In the genomic region with DNA sequence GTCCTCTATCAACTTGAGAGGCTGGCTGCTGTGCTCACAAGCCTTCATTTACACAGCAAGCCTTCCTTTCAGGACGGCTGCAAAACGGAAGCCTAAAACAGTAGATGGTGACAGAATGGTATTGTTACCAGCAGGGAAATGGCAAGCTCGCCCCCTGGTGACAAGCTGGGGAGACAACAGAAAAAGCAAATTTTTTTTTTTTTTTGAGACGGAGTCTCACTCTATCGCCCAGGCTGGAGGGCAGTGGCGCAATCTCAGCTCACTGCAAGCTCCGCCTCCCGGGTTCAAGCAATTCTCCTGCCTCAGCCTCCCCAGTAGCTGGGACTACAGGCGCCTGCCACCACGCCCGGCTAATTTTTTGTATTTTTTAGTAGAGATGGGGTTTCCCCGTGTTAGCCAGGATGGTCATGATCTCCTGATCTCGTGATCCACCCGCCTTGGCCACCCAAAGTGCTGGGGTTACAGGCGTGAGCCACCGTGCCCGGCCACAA, we compare ENCODE assay signal across 7 cellular contexts. TPM values are rescaled to one million over a fixed set of nuclear protein-coding genes. Genes with fewer than 3 reads are reported as not detected.
A peak's percentile ranks its signal among the peaks of the same experiment; 100 is the strongest.
DNase-seq lines count a peak whose midpoint lies in the region; ATAC-seq, FAIRE-seq and TF ChIP-seq lines count a peak whose summit lies in the region.
"Not testable (repeated sequence)": the region's sequence is repeated elsewhere in the genome, so short reads cannot be mapped to it uniquely, and the experiment has no call there.

No MANE protein-coding gene starts in this region.

- H3K4me1 ChIP-seq in K562 (replicated peaks in 1 of 2; ENCODE audit: control insufficient read depth in 2 of 2, insufficient read depth in 2 of 2, low read length in 2 of 2); smooth muscle cell (ENCODE audit: low read depth): not testable (repeated sequence)

- H3F3A ChIP-seq in smooth muscle cell (ENCODE audit: low read depth), result not testable (repeated sequence)

- intact Hi-C loops in K562 (cut with micrococcal nuclease), result loop anchor here (1.0 to 5.0 kb wide), 3 partner anchors 134 to 789 kb away; no protein-coding TSS in a partner anchor

- ATAC-seq in HG03469 (IDR thresholded peaks at IDR 0.05; ENCODE audit: unreplicated experiment) (peak; percentile 60), K562 (peak; percentile 91)

- not testable (repeated sequence) for H3K9ac ChIP-seq in K562 (ENCODE audit: insufficient read depth in 1 of 2, low read depth in 2 of 2, low read length in 2 of 2); smooth muscle cell (ENCODE audit: low read depth)

- CTCF ChIA-PET in K562 (lab: Yijun Ruan, JAX; ENCODE audit: low intra/inter-chr PET ratio), result interaction anchor here (0.6 to 1.1 kb wide), 11 partner anchors 99 to 789 kb away, joined by 3 to 5 read pairs (median 4); a partner anchor contains a TSS

- H3K9me3 ChIP-seq in K562 (replicated peaks; ENCODE audit: control insufficient read depth, insufficient read depth, low read depth, low read length); smooth muscle cell (replicated peaks; ENCODE audit: low read depth): not testable (repeated sequence)

- TF ChIP-seq RAD21 in K562 (CRISPR knock-in tag; conservative IDR thresholded peaks at IDR 0.05 in 1 of 2, IDR thresholded peaks at IDR 0.05 in 1 of 2), result peak; percentile 88 to 90

- H2AFZ ChIP-seq in K562 (ENCODE audit: low read depth, low read length), result not testable (repeated sequence)
- peak overlapping the region; percentile 72 for H2AFZ ChIP-seq in smooth muscle cell (ENCODE audit: low read depth)

- H3K4me2 ChIP-seq in K562 (ENCODE audit: insufficient read depth, low read length); smooth muscle cell: not testable (repeated sequence)

- peaks cover 64% of the 10 kb centered on the region for H3K36me3 ChIP-seq in K562 (ENCODE audit: control insufficient read depth, insufficient read depth, low read length)
- not testable (repeated sequence) for H3K36me3 ChIP-seq in smooth muscle cell (ENCODE audit: low read depth)

- POLR2A ChIA-PET in K562 (lab: Yijun Ruan, JAX), result interaction anchor here (0.6 to 2.6 kb wide), 7 partner anchors 11 to 285 kb away, joined by 3 to 20 read pairs (median 3); a partner anchor contains a TSS

- FAIRE-seq in K562 (lab: Jason Lieb, UNC), result peak; percentile 46

- not testable (repeated sequence) for BruUV-seq in K562 (replicated peaks; lab: Mats Ljungman, UMichigan)

- not testable (repeated sequence) for TF ChIP-seq EP300 in K562 (IDR thresholded peaks at IDR 0.05; ENCODE audit: low read length)

- WGBS in K562 (ENCODE audit: insufficient coverage, low coverage, missing lambda C conversion rate), result 64% methylated on average over 15 of the region's 17 CpGs
- 53% methylated on average over 17 of the region's 17 CpGs for WGBS in smooth muscle cell (ENCODE audit: low lambda C conversion rate)

- H3K9me1 ChIP-seq in K562 (ENCODE audit: control insufficient read depth, insufficient read depth, low read length), result not testable (repeated sequence)

- TF ChIP-seq CTCF in GM13977 (IDR thresholded peaks at IDR 0.05; ENCODE audit: extremely low read depth, insufficient read depth, missing control alignments) (peak; percentile 76), K562 (IDR thresholded peaks at IDR 0.05 in 2 of 3, conservative IDR thresholded peaks at IDR 0.05 in 1 of 3; ENCODE audit: insufficient read depth in 2 of 3, low read depth in 1 of 3, low read length in 3 of 3) (peak; percentile 81 to 90 (median 87)), smooth muscle cell (IDR thresholded peaks at IDR 0.05; ENCODE audit: borderline replicate concordance, insufficient read depth, poor library complexity, severe bottlenecking) (peak; percentile 83)

- H3K79me2 ChIP-seq in K562 (ENCODE audit: control insufficient read depth, insufficient read depth, low read length), result peaks cover 16% of the 10 kb centered on the region
- not testable (repeated sequence) for H3K79me2 ChIP-seq in smooth muscle cell (ENCODE audit: low read depth)

- not testable (repeated sequence) for H3K27ac ChIP-seq in K562 (ENCODE audit: extremely low read depth, low read depth, low read length); smooth muscle cell (ENCODE audit: low read depth)

- in situ Hi-C loops in GM13977 (cut with MboI; ENCODE audit: low pct_unique_long_range_greater_than_20kb, low sequenced_read_pairs, unreplicated experiment) (loop anchor here (10.0 to 25.0 kb wide), 2 partner anchors 272 to 549 kb away; a partner anchor contains a TSS), K562 (cut with MboI) (loop anchor here (10.0 to 25.0 kb wide), 2 partner anchors 282 to 549 kb away; a partner anchor contains a TSS)

- DNase-seq in GM13977 (ENCODE audit: low spot score) (peak; percentile 77), NCI-H524 (lab: John Stamatoyannopoulos, UW) (peak; percentile 42 to 51), K562 (ENCODE audit: extremely low read depth in 1 of 4, low spot score in 3 of 4) (peak; percentile 62 to 76 (median 69)), hypothalamus (lab: John Stamatoyannopoulos, UW) (peak in 34 of 51 donors; percentile 6 to 62 (median 32)), smooth muscle cell (lab: John Stamatoyannopoulos, UW; ENCODE audit: unreplicated experiment) (peak; percentile 6)
- DNase-seq in activated CD4-positive, CD25-positive, alpha-beta regulatory T cell treated with anti-CD3 and anti-CD28 coated beads, Interleukin-2, amount 50 U/mL, for 16 hours (ENCODE audit: low read depth, low spot score), result peak; percentile 55

- H3K4me3 ChIP-seq in K562, smooth muscle cell: not testable (repeated sequence)

- TF ChIP-seq POLR2A in K562 (conservative IDR thresholded peaks at IDR 0.05), result not testable (repeated sequence)

- H3K27me3 ChIP-seq in K562 (ENCODE audit: control insufficient read depth in 2 of 2, insufficient read depth in 2 of 2, low read length in 2 of 2); smooth muscle cell (ENCODE audit: low read depth): not testable (repeated sequence)

- not testable (repeated sequence) for H4K20me1 ChIP-seq in K562 (replicated peaks; ENCODE audit: control insufficient read depth, insufficient read depth, low read length); smooth muscle cell (ENCODE audit: low read depth)

RNA-seq across cellular contexts. Expression of a gene that starts 11.8 kb away (rescaled TPM):
- 16.7 and 21.2 TPM in 2 replicates for total RNA-seq in K562 (2011; cell fraction: chromatin; rRNA removed; ENCODE audit: low replicate concordance)
- total RNA-seq in K562 (2011; cell fraction: nucleolus; rRNA removed), result 11.3 and 11.4 TPM in 2 replicates
- 16.6 and 20.1 TPM in 2 replicates for total RNA-seq in K562 (2011; cell fraction: nucleoplasm; rRNA removed)
- 19.4 and 22.9 TPM in 2 replicates for total RNA-seq in K562 (2014; rRNA removed)
- total RNA-seq in K562 (2014; rRNA removed; fragmentation: Illumina TruSeq; extraction: Trizol), result 48.8 and 50.2 TPM in 2 replicates
- 50.6 and 53.9 TPM in 2 replicates for total RNA-seq in K562 (2015; rRNA removed; fragmentation: Illumina TruSeq; extraction: Trizol)
- total RNA-seq in K562 (2021), result 59.3 and 61.3 TPM in 2 replicates
- polyA plus RNA-seq in K562 (2011; rRNA removed), result 42.7 and 51.0 TPM in 2 replicates
- polyA plus RNA-seq in K562 (2011; cell fraction: cytosol; rRNA removed), result 36.2 and 36.6 TPM in 2 replicates
- 10.2 and 11.7 TPM in 2 replicates for polyA plus RNA-seq in K562 (2011; cell fraction: nucleus; rRNA removed)
- polyA plus RNA-seq in K562 (2012), result 34.6 and 49.3 TPM in 2 replicates
- polyA plus RNA-seq in K562 (2014; fragmentation: Illumina TruSeq; extraction: Trizol), result 37.3 and 45.9 TPM in 2 replicates
- 10 to 100 TPM; 59.6 to 82.8 TPM for polyA plus RNA-seq in K562 (2014; fragmentation: Nextera tagmentation; extraction: Ambion mirVana)
- 34.2 and 43.7 TPM in 2 replicates for polyA plus RNA-seq in K562 (2014; rRNA removed)
- 41.9 and 45.6 TPM in 2 replicates for polyA minus RNA-seq in K562 (2011; rRNA and poly(A)+ RNA removed)
- 13.6 and 15.3 TPM in 2 replicates for polyA minus RNA-seq in K562 (2011; cell fraction: cytosol; rRNA and poly(A)+ RNA removed)
- 3.8 and 6.0 TPM in 2 replicates for polyA minus RNA-seq in K562 (2011; cell fraction: nucleus; rRNA and poly(A)+ RNA removed)
- 3.7 and 4.4 TPM in 2 replicates for total RNA-seq in smooth muscle cell
- polyA plus RNA-seq in smooth muscle cell, result 6.3 and 7.3 TPM in 2 replicates

RNA-seq across cellular contexts. Expression of a gene that starts 39.9 kb away (rescaled TPM):
- 36.6 and 41.8 TPM in 2 replicates for total RNA-seq in K562 (2011; cell fraction: chromatin; rRNA removed; ENCODE audit: low replicate concordance)
- 10.1 and 12.7 TPM in 2 replicates for total RNA-seq in K562 (2011; cell fraction: nucleolus; rRNA removed)
- 13.9 and 15.3 TPM in 2 replicates for total RNA-seq in K562 (2011; cell fraction: nucleoplasm; rRNA removed)
- total RNA-seq in K562 (2014; rRNA removed), result 12.2 and 15.7 TPM in 2 replicates
- total RNA-seq in K562 (2014; rRNA removed; fragmentation: Illumina TruSeq; extraction: Trizol), result 22.2 and 24.5 TPM in 2 replicates
- 18.7 and 21.0 TPM in 2 replicates for total RNA-seq in K562 (2015; rRNA removed; fragmentation: Illumina TruSeq; extraction: Trizol)
- total RNA-seq in K562 (2021), result 19.7 and 20.4 TPM in 2 replicates
- polyA plus RNA-seq in K562 (2011; rRNA removed), result 18.1 and 18.4 TPM in 2 replicates
- 6.6 and 10.7 TPM in 2 replicates for polyA plus RNA-seq in K562 (2011; cell fraction: cytosol; rRNA removed)
- polyA plus RNA-seq in K562 (2011; cell fraction: nucleus; rRNA removed), result 4.6 and 6.0 TPM in 2 replicates
- polyA plus RNA-seq in K562 (2012), result 6.2 and 6.5 TPM in 2 replicates
- 8.5 and 9.2 TPM in 2 replicates for polyA plus RNA-seq in K562 (2014; fragmentation: Illumina TruSeq; extraction: Trizol)
- polyA plus RNA-seq in K562 (2014; fragmentation: Nextera tagmentation; extraction: Ambion mirVana), result 1 to 10 TPM; 4.9 to 6.1 TPM
- 7.9 and 8.8 TPM in 2 replicates for polyA plus RNA-seq in K562 (2014; rRNA removed)
- polyA minus RNA-seq in K562 (2011; rRNA and poly(A)+ RNA removed), result 43.7 and 54.2 TPM in 2 replicates
- polyA minus RNA-seq in K562 (2011; cell fraction: cytosol; rRNA and poly(A)+ RNA removed), result 13.9 and 15.0 TPM in 2 replicates
- polyA minus RNA-seq in K562 (2011; cell fraction: nucleus; rRNA and poly(A)+ RNA removed), result 11.4 and 26.4 TPM in 2 replicates
- total RNA-seq in smooth muscle cell, result 36.0 and 39.7 TPM in 2 replicates
- 8.8 and 9.1 TPM in 2 replicates for polyA plus RNA-seq in smooth muscle cell

RNA-seq across cellular contexts. Expression of a gene that starts 53.3 kb away (rescaled TPM):
- not detected in 2 replicates for total RNA-seq in K562 (2011; cell fraction: chromatin; rRNA removed; ENCODE audit: low replicate concordance)
- total RNA-seq in K562 (2011; cell fraction: nucleolus; rRNA removed), result not detected in 2 replicates
- total RNA-seq in K562 (2011; cell fraction: nucleoplasm; rRNA removed), result not detected in 2 replicates
- total RNA-seq in K562 (2014; rRNA removed) (not detected in 2 replicates), K562 (2014; rRNA removed; fragmentation: Illumina TruSeq; extraction: Trizol) (not detected in 2 replicates), K562 (2015; rRNA removed; fragmentation: Illumina TruSeq; extraction: Trizol) (not detected in 2 replicates), K562 (2021) (0.11 TPM in 1 of 2 replicates, not detected in the other), smooth muscle cell (2.3 TPM in 1 of 2 replicates, not detected in the other)
- polyA plus RNA-seq in K562 (2011; rRNA removed) (not detected in 2 replicates), K562 (2014; fragmentation: Illumina TruSeq; extraction: Trizol) (not detected in 2 replicates), K562 (2014; fragmentation: Nextera tagmentation; extraction: Ambion mirVana) (not detected), K562 (2014; rRNA removed) (not detected in 2 replicates), smooth muscle cell (0.66 and 0.98 TPM in 2 replicates)
- not detected in 2 replicates for polyA plus RNA-seq in K562 (2011; cell fraction: cytosol; rRNA removed)
- not detected in 2 replicates for polyA plus RNA-seq in K562 (2011; cell fraction: nucleus; rRNA removed)
- polyA plus RNA-seq in K562 (2012), result not detected in 2 replicates
- polyA minus RNA-seq in K562 (2011; rRNA and poly(A)+ RNA removed), result not detected in 2 replicates
- not detected in 2 replicates for polyA minus RNA-seq in K562 (2011; cell fraction: cytosol; rRNA and poly(A)+ RNA removed)
- not detected in 2 replicates for polyA minus RNA-seq in K562 (2011; cell fraction: nucleus; rRNA and poly(A)+ RNA removed)

Comparison
In these comparisons a context has a peak if more than half of its experiments do, and no peak if none do; other contexts are left out.
1. DNase-seq: peak in every context shown above with its lines; median percentile 77 in GM13977; 69 in K562; 55 in activated CD4-positive, CD25-positive, alpha-beta regulatory T cell treated with anti-CD3 and anti-CD28 coated beads, Interleukin-2, amount 50 U/mL, for 16 hours; 46 in NCI-H524; 32 in hypothalamus; 6 in smooth muscle cell.